Comparison of ENCODE assay signal across 9 cellular contexts in the genomic region with DNA sequence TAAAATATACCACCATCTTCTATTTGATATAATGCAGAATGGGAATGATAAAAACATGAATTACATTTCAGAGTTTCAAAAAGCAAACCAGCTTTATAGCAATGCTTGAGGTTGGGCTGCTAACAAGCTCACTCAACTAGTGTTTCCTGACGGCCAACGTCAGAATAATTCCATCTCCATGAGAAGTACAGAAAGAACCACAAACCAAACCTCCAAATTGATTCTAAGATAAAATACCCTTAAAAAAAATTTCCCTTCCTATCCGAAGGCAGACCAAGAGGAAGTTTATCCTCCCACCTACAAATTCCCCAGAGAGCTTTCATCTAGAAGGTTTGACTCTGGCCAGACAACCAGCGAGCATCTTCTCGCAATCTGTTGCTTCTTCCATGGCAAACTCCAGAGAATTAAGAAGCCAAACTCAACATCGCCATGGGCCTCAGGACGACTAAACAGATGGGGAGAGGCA. TPM values are rescaled to one million over a fixed set of nuclear protein-coding genes. Genes with fewer than 3 reads are reported as not detected.
DNase-seq lines count a peak whose midpoint lies in the region; ATAC-seq and TF ChIP-seq lines count a peak whose summit lies in the region.
"Had no signal": no experiment of that assay in that cellular context is flagged by ENCODE, and none has a peak within 500 bp of the region (broad histone marks: within the 10 kb centered on the region; RNA-seq: fewer than 3 reads in every experiment).

Gene EDARADD, plus strand, starts transcription at position 271 of the 466 bp plus-strand sequence. Its CDS starts 159 bp downstream, at position 430.

- no peak for ATAC-seq in GM21447 (IDR thresholded peaks at IDR 0.05; ENCODE audit: unreplicated experiment)
- ATAC-seq in GM19023 (IDR thresholded peaks at IDR 0.05; ENCODE audit: unreplicated experiment) = no peak
- no peak for ATAC-seq in HG03457 (IDR thresholded peaks at IDR 0.05; ENCODE audit: unreplicated experiment)

- no peaks in the 10 kb centered on the region for H3K9me3 Mint-ChIP-seq in CD8-positive, alpha-beta memory T cell

- DNase-seq in CD8-positive, alpha-beta memory T cell = no peak
- DNase-seq in NCI-H69 (lab: John Stamatoyannopoulos, UW) = peak; percentile 18
- DNase-seq in dorsolateral prefrontal cortex = no peak
- DNase-seq in SKM-1 (lab: John Stamatoyannopoulos, UW; ENCODE audit: unreplicated experiment) = no peak

- intact Hi-C loops in dorsolateral prefrontal cortex (cut with DNase I) = no loop called here

- H2AFZ ChIP-seq in neuron (ENCODE audit: low read depth, low read length) = peak within 1 kb of the TSS; percentile 95

- POLR2A ChIA-PET in CD8-positive, alpha-beta memory T cell (lab: Charles Lee) = interaction anchor here (0.6 to 1.6 kb wide), 2 partner anchors 18 to 22 kb away, joined by 10 to 14 read pairs; no protein-coding TSS in a partner anchor

- peak within 1 kb of the TSS; percentile 89 to 99 (median 95) for H3K4me3 Mint-ChIP-seq in CD8-positive, alpha-beta memory T cell

- peaks cover 17% of the 10 kb centered on the region for H3K4me1 ChIP-seq in CD8-positive, alpha-beta memory T cell (ENCODE audit: insufficient read depth, low read length)
- H3K4me1 ChIP-seq in neuron (ENCODE audit: insufficient read depth, low read length) = peaks cover 13% of the 10 kb centered on the region

- H3K4me3 ChIP-seq in CD8-positive, alpha-beta memory T cell (ENCODE audit: low read length) = peak within 1 kb of the TSS; percentile 79
- H3K4me3 ChIP-seq in dorsolateral prefrontal cortex (peak within 1 kb of the TSS; percentile 23 to 73 (median 54)), neuron (ENCODE audit: low read length) (peak within 1 kb of the TSS; percentile 54)

- no peaks in the 10 kb centered on the region for H3K9me3 ChIP-seq in CD8-positive, alpha-beta memory T cell (ENCODE audit: low read length)
- no peaks in the 10 kb centered on the region for H3K9me3 ChIP-seq in neuron (ENCODE audit: low read length)

- peaks cover 31 to 46% (median 41%) of the 10 kb centered on the region in 3 donors for H3K4me1 Mint-ChIP-seq in CD8-positive, alpha-beta memory T cell

- no peaks in the 10 kb centered on the region for H3K36me3 ChIP-seq in CD8-positive, alpha-beta memory T cell (ENCODE audit: insufficient read depth, low read length)
- no peaks in the 10 kb centered on the region for H3K36me3 ChIP-seq in neuron (ENCODE audit: insufficient read depth, low read length)

- no peak for TF ChIP-seq CTCF in dorsolateral prefrontal cortex (IDR thresholded peaks at IDR 0.05 in 54 of 56, conservative IDR thresholded peaks at IDR 0.05 in 2 of 56; ENCODE audit: low read depth in 1 of 56, partially characterized antibody in 56 of 56)

- peaks cover 0 to 8% (median 0%) of the 10 kb centered on the region in 3 donors for H3K36me3 Mint-ChIP-seq in CD8-positive, alpha-beta memory T cell

- peak within 1 kb of the TSS; percentile 82 for H3K27ac ChIP-seq in CD8-positive, alpha-beta memory T cell (ENCODE audit: low read depth, low read length)
- no peak within 1 kb of the TSS for H3K27ac ChIP-seq in dorsolateral prefrontal cortex

- peaks cover 2 to 38% of the 10 kb centered on the region in 2 donors for H3K27me3 Mint-ChIP-seq in CD8-positive, alpha-beta memory T cell

- CTCF ChIA-PET in CD8-positive, alpha-beta memory T cell (lab: Charles Lee) = interaction anchor here (1.0 to 3.0 kb wide), 4 partner anchors 9 to 57 kb away, joined by 3 to 11 read pairs (median 3); no protein-coding TSS in a partner anchor

- H3K27ac Mint-ChIP-seq in CD8-positive, alpha-beta memory T cell = peak within 1 kb of the TSS; percentile 82 to 99 (median 96)

- no peaks in the 10 kb centered on the region for H3K27me3 ChIP-seq in CD8-positive, alpha-beta memory T cell (ENCODE audit: insufficient read depth, low read length, poor library complexity, severe bottlenecking)
- H3K27me3 ChIP-seq in dorsolateral prefrontal cortex (peaks cover 0 to 56% (median 40%) of the 10 kb centered on the region in 45 donors), neuron (ENCODE audit: insufficient read depth, low read length) (peaks cover 50% of the 10 kb centered on the region)

RNA-seq across cellular contexts. Expression of gene EDARADD, which starts in this region (rescaled TPM):
- total RNA-seq in CD8-positive, alpha-beta memory T cell = 10 to 100 TPM; 23.3 to 24.6 TPM
- 16.2 TPM for polyA plus RNA-seq in CD8-positive, alpha-beta memory T cell
- 1 to 10 TPM in 4 of 120 experiments, under 1 TPM in 44, not detected in 72; 0.16 to 1.3 (median 0.31) TPM for total RNA-seq in dorsolateral prefrontal cortex
- total RNA-seq: myocyte had no signal

Comparison
In these comparisons a context has a peak if more than half of its experiments do, and no peak if none do; other contexts are left out.
1. RNA of gene EDARADD (total RNA-seq): 23.3 to 24.6 TPM in CD8-positive, alpha-beta memory T cell; 0.16 to 1.3 TPM in dorsolateral prefrontal cortex; every median in the first group is over 10 times any median in the second.
2. Peak in every context shown above with its lines, with median percentiles within 50 percentile points of each other: H3K4me3 ChIP-seq.